In the genomic region with DNA sequence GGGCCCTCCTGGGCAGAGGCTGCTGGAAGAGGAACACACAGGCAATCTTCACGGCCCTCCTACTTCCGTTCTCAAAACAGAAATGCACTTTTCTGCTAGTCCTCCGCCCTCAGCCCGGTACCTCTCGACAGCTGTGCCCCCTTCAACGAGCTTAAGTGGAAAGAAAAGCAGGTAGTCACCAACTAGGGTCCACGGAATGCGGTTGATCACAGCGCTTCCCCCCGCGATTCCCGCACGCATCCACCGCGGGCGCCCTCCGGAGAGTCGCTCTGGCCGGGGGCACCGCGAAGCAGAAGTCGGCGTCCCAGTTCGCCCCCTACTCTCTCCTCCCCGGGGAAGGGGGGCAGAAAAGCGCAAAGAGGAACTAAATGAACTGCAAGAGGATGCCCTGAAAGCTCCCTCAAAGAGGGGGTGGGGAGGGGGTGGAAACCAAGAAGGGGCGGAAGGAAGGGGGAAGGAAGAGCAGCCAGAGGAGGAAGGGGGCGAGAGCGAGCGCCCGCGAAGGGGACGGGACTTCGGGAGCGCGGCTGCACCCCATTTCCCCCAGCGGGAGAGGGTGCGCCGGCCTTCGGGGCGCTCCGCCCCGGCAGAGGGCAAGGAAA, we compare ENCODE assay signal across 8 cellular contexts. TPM values are rescaled to one million over a fixed set of nuclear protein-coding genes. Genes with fewer than 3 reads are reported as not detected.
DNase-seq lines count a peak whose midpoint lies in the region; ATAC-seq and TF ChIP-seq lines count a peak whose summit lies in the region.

No MANE protein-coding gene starts in this region.

- H3K36me3 ChIP-seq in mesendoderm (ENCODE audit: control insufficient read depth, insufficient read depth, low read length): no peaks in the 10 kb centered on the region

- H4K5ac ChIP-seq in mesendoderm (ENCODE audit: low read length): no peak overlapping the region

- H3K4me2 ChIP-seq in mesendoderm (ENCODE audit: low read length): peak overlapping the region; percentile 95

- no CpG with 5 or more reads among the region's 43 CpGs for WGBS in mesendoderm (ENCODE audit: extremely low coverage, insufficient coverage, low lambda C conversion rate)

- H3K27me3 Mint-ChIP-seq in activated CD8-positive, alpha-beta T cell treated with anti-CD3 and anti-CD28 coated beads, Interleukin-2, amount 10 ng/mL, durations not matched to agents 7 days and 5 days (ENCODE audit: low read depth): no peaks in the 10 kb centered on the region

- H3K4me1 ChIP-seq in mesendoderm (ENCODE audit: control insufficient read depth, low read depth, low read length): peaks cover 7% of the 10 kb centered on the region

- no peaks in the 10 kb centered on the region for H3K27me3 ChIP-seq in mesendoderm (ENCODE audit: insufficient read depth, low read length, poor library complexity)

- peak overlapping the region; percentile 94 for H3K4me3 Mint-ChIP-seq in activated CD8-positive, alpha-beta T cell treated with anti-CD3 and anti-CD28 coated beads, Interleukin-2, amount 10 ng/mL, durations not matched to agents 7 days and 5 days

- ATAC-seq in HG02623 (IDR thresholded peaks at IDR 0.05; ENCODE audit: unreplicated experiment): peak; percentile 1
- peak; percentile 10 for ATAC-seq in activated CD8-positive, alpha-beta T cell treated with anti-CD3 and anti-CD28 coated beads, Interleukin-2, amount 10 ng/mL, durations not matched to agents 7 days and 5 days

- no peak overlapping the region for H2BK5ac ChIP-seq in mesendoderm (ENCODE audit: low read length)

- H3K4me3 ChIP-seq in GM12864 (ENCODE audit: low read depth, low read length) (peak overlapping the region; percentile 96), mesendoderm (ENCODE audit: low read length) (peak overlapping the region; percentile 95)

- POLR2A ChIA-PET in activated CD8-positive, alpha-beta T cell treated with anti-CD3 and anti-CD28 coated beads, Interleukin-2, amount 10 ng/mL, durations not matched to agents 7 days and 5 days (lab: Charles Lee): interaction anchor here (0.6 to 3.5 kb wide), 7 partner anchors 15 to 171 kb away, joined by 3 to 14 read pairs (median 4); a partner anchor contains a TSS

- H2BK120ac ChIP-seq in mesendoderm (ENCODE audit: low read depth, low read length): no peak overlapping the region

- peaks cover 47% of the 10 kb centered on the region for H3K4me1 Mint-ChIP-seq in activated CD8-positive, alpha-beta T cell treated with anti-CD3 and anti-CD28 coated beads, Interleukin-2, amount 10 ng/mL, durations not matched to agents 7 days and 5 days (ENCODE audit: low read depth)

- H3K9ac ChIP-seq in mesendoderm (ENCODE audit: low read length): peak overlapping the region; percentile 96

- peak overlapping the region; percentile 71 for H3K18ac ChIP-seq in mesendoderm (ENCODE audit: low read length)

- peak overlapping the region; percentile 95 for H3K56ac ChIP-seq in mesendoderm (ENCODE audit: low read length)

- no peak overlapping the region for H3K23ac ChIP-seq in mesendoderm (ENCODE audit: low read length)

- CTCF ChIA-PET in activated CD8-positive, alpha-beta T cell treated with anti-CD3 and anti-CD28 coated beads, Interleukin-2, amount 10 ng/mL, durations not matched to agents 7 days and 5 days (lab: Charles Lee): interaction anchor here (0.6 to 4.3 kb wide), 8 partner anchors 31 to 770 kb away, joined by 3 to 52 read pairs (median 4); a partner anchor contains a TSS

- DNase-seq in GM12864 (ENCODE audit: low read depth) (no peak), NCI-H2227 treated with DMSO at 0.1 percent for 48 hours (lab: John Stamatoyannopoulos, UW) (peak; percentile 27), mesendoderm (peak; percentile 62), HPDE6-E6E7 (ENCODE audit: extremely low spot score) (no peak)
- peak; percentile 66 for DNase-seq in activated CD8-positive, alpha-beta T cell treated with anti-CD3 and anti-CD28 coated beads, Interleukin-2, amount 10 ng/mL, durations not matched to agents 7 days and 5 days
- DNase-seq in effector CD8-positive, alpha-beta T cell (lab: John Stamatoyannopoulos, UW): peak; percentile 38
- DNase-seq in stimulated activated CD8-positive, alpha-beta memory T cell treated with anti-CD3 and anti-CD28 coated beads, Interleukin-15, amount 100 ng/mL, for 24 hours (ENCODE audit: low read depth): peak; percentile 13

- peak overlapping the region; percentile 91 for H3K27ac ChIP-seq in mesendoderm (ENCODE audit: low read depth, low read length)

- no peaks in the 10 kb centered on the region for H3K9me3 Mint-ChIP-seq in activated CD8-positive, alpha-beta T cell treated with anti-CD3 and anti-CD28 coated beads, Interleukin-2, amount 10 ng/mL, durations not matched to agents 7 days and 5 days (ENCODE audit: insufficient read depth)

- H3K79me1 ChIP-seq in mesendoderm (ENCODE audit: low read length): peaks cover 11% of the 10 kb centered on the region

- H3K27ac Mint-ChIP-seq in activated CD8-positive, alpha-beta T cell treated with anti-CD3 and anti-CD28 coated beads, Interleukin-2, amount 10 ng/mL, durations not matched to agents 7 days and 5 days: peak overlapping the region; percentile 92

- H3K79me2 ChIP-seq in mesendoderm (ENCODE audit: control insufficient read depth, insufficient read depth, low read length): peaks cover 23% of the 10 kb centered on the region

- H2BK15ac ChIP-seq in mesendoderm (replicated peaks; ENCODE audit: low read depth): no peak overlapping the region

- no peak overlapping the region for H2AK5ac ChIP-seq in mesendoderm (ENCODE audit: low read length)

- TF ChIP-seq CTCF in GM12864 (IDR thresholded peaks at IDR 0.05; ENCODE audit: low read depth, low read length, missing control alignments): no peak

- H3K4ac ChIP-seq in mesendoderm (ENCODE audit: low read depth, low read length): peak overlapping the region; percentile 8

- H3K36me3 Mint-ChIP-seq in activated CD8-positive, alpha-beta T cell treated with anti-CD3 and anti-CD28 coated beads, Interleukin-2, amount 10 ng/mL, durations not matched to agents 7 days and 5 days (ENCODE audit: low read depth): peaks cover 8% of the 10 kb centered on the region

- no peak overlapping the region for H4K8ac ChIP-seq in mesendoderm (ENCODE audit: low read depth, low read length)

RNA-seq across cellular contexts. Expression of a gene that starts 0.7 kb away (rescaled TPM):
- total RNA-seq in activated CD8-positive, alpha-beta T cell treated with anti-CD3 and anti-CD28 coated beads, Interleukin-2, amount 10 ng/mL, durations not matched to agents 7 days and 5 days: 10 to 100 TPM; 69.7 to 74.2 TPM
- 16.9 TPM for polyA plus RNA-seq in mesendoderm (2013, experiment 1 of 2)
- polyA plus RNA-seq in mesendoderm (2013, experiment 2 of 2): 16.7 TPM

Comparison
In these comparisons a context has a peak if more than half of its experiments do, and no peak if none do; other contexts are left out.
1. DNase-seq: peak in NCI-H2227 treated with DMSO at 0.1 percent for 48 hours (single experiment), activated CD8-positive, alpha-beta T cell treated with anti-CD3 and anti-CD28 coated beads, Interleukin-2, amount 10 ng/mL, durations not matched to agents 7 days and 5 days (single experiment), effector CD8-positive, alpha-beta T cell (single experiment), mesendoderm (single experiment) and stimulated activated CD8-positive, alpha-beta memory T cell treated with anti-CD3 and anti-CD28 coated beads, Interleukin-15, amount 100 ng/mL, for 24 hours (single experiment); none in GM12864 (single experiment) and HPDE6-E6E7 (single experiment).